ENCODE assay signal across 25 cellular contexts in genomic region chr7:43884209-43884608, GRCh38.
"Had no signal": no experiment of that assay in that cellular context is flagged by ENCODE, and none has a peak within 500 bp of the region (broad histone marks: within the 10 kb centered on the region; RNA-seq: fewer than 3 reads in every experiment).

No MANE protein-coding gene starts in this region.

- H3K9me3 ChIP-seq: colonic mucosa, gastrocnemius medialis, left ventricle myocardium inferior, mucosa of descending colon, right lobe of liver, testis, transverse colon had no signal

- DNase-seq: activated CD4-positive, alpha-beta T cell treated with anti-CD3 and anti-CD28 coated beads for 4 hours; activated CD4-positive, alpha-beta T cell treated with anti-CD3 and anti-CD28 coated beads, Interleukin-2, amount 50 U/mL, for 4 hours; activated effector memory CD4-positive, alpha-beta T cell treated with Interleukin-2 at 50 U/mL for 16 hours; activated naive CD4-positive, alpha-beta T cell treated with Interleukin-2 at 50 U/mL for 16 hours; activated naive CD8-positive, alpha-beta T cell treated with anti-CD3 and anti-CD28 coated beads, Interleukin-2, amount 50 U/mL, for 24 hours; activated T-cell treated with anti-CD3 and anti-CD28 coated beads for 4 hours; activated T-cell treated with anti-CD3 and anti-CD28 coated beads, Interleukin-2, amount 50 U/mL, for 72 hours; amygdala; cerebellar nuclear complex; colonic mucosa; dorsolateral prefrontal cortex; effector memory CD4-positive, alpha-beta T cell; erythroblast; gastrocnemius medialis; glutamatergic neuron; left ventricle myocardium inferior; mesendoderm; mucosa of descending colon; posterior cingulate gyrus; right lobe of liver; stimulated activated CD4-positive, alpha-beta T cell treated with anti-CD3 and anti-CD28 coated beads, Interleukin-2, amount 100 ng/mL, for 48 hours; stimulated activated naive CD8-positive, alpha-beta T cell treated with anti-CD3 and anti-CD28 coated beads, Interleukin-15, Interleukin-2, amounts not matched to agents 100 U/mL and 50 U/mL, for 24 hours; testis; transverse colon had no signal

- H3K4me3 Mint-ChIP-seq: activated naive CD8-positive, alpha-beta T cell treated with anti-CD3 and anti-CD28 coated beads, Interleukin-2, amount 50 U/mL, for 24 hours; activated T-cell treated with anti-CD3 and anti-CD28 coated beads, Interleukin-2, amount 50 U/mL, for 72 hours; natural killer cell treated with Interleukin-12 subunit alpha and Interleukin-12 subunit beta and Interleukin-15 and Interleukin-18, amount 100 ng/mL, for 72 hours had no signal

- H3K9me3 Mint-ChIP-seq: activated naive CD8-positive, alpha-beta T cell treated with anti-CD3 and anti-CD28 coated beads, Interleukin-2, amount 50 U/mL, for 24 hours; activated T-cell treated with anti-CD3 and anti-CD28 coated beads, Interleukin-2, amount 50 U/mL, for 72 hours; natural killer cell treated with Interleukin-12 subunit alpha and Interleukin-12 subunit beta and Interleukin-15 and Interleukin-18, amount 100 ng/mL, for 72 hours had no signal

- H3K27me3 Mint-ChIP-seq: activated naive CD8-positive, alpha-beta T cell treated with anti-CD3 and anti-CD28 coated beads, Interleukin-2, amount 50 U/mL, for 24 hours; natural killer cell treated with Interleukin-12 subunit alpha and Interleukin-12 subunit beta and Interleukin-15 and Interleukin-18, amount 100 ng/mL, for 72 hours had no signal

- ATAC-seq: activated naive CD8-positive, alpha-beta T cell treated with anti-CD3 and anti-CD28 coated beads, Interleukin-2, amount 50 U/mL, for 24 hours; activated T-cell treated with anti-CD3 and anti-CD28 coated beads, Interleukin-2, amount 50 U/mL, for 72 hours; gastrocnemius medialis; mucosa of descending colon; natural killer cell treated with Interleukin-12 subunit alpha and Interleukin-12 subunit beta and Interleukin-15 and Interleukin-18, amount 100 ng/mL, for 72 hours; right lobe of liver; stimulated activated naive CD8-positive, alpha-beta T cell treated with anti-CD3 and anti-CD28 coated beads, Interleukin-15, Interleukin-2, amounts not matched to agents 100 U/mL and 50 U/mL, for 24 hours had no signal

- H3K27ac Mint-ChIP-seq: activated naive CD8-positive, alpha-beta T cell treated with anti-CD3 and anti-CD28 coated beads, Interleukin-2, amount 50 U/mL, for 24 hours; activated T-cell treated with anti-CD3 and anti-CD28 coated beads, Interleukin-2, amount 50 U/mL, for 72 hours; natural killer cell treated with Interleukin-12 subunit alpha and Interleukin-12 subunit beta and Interleukin-15 and Interleukin-18, amount 100 ng/mL, for 72 hours had no signal
